10 cellular contexts compared by ENCODE assay signal in genomic region chr11:111913997-111914396, GRCh38. TPM values are rescaled to one million over a fixed set of nuclear protein-coding genes. Genes with fewer than 3 reads are reported as not detected.
A peak's percentile ranks its signal among the peaks of the same experiment; 100 is the strongest.
DNase-seq lines count a peak whose midpoint lies in the region; ATAC-seq and TF ChIP-seq lines count a peak whose summit lies in the region.
"Had no signal": no experiment of that assay in that cellular context is flagged by ENCODE, and none has a peak within 500 bp of the region (broad histone marks: within the 10 kb centered on the region; RNA-seq: fewer than 3 reads in every experiment).

No MANE protein-coding gene starts in this region.

- TF ChIP-seq EP300 in gastroesophageal sphincter (IDR thresholded peaks at IDR 0.05): no peak

- H3K9me3 Mint-ChIP-seq in activated CD4-positive, alpha-beta memory T cell treated with anti-CD3 and anti-CD28 coated beads, Interleukin-2, amount 10 ng/mL, durations not matched to agents 7 days and 5 days: no peaks in the 10 kb centered on the region
- H3K9me3 Mint-ChIP-seq: CD4-positive, alpha-beta T cell had no signal

- TF ChIP-seq CTCF in gastroesophageal sphincter (IDR thresholded peaks at IDR 0.05): no peak

- H3K4me1 ChIP-seq in SJSA1 (replicated peaks) (peaks cover 24% of the 10 kb centered on the region), gastroesophageal sphincter (peaks cover 0 to 55% (median 0%) of the 10 kb centered on the region in 3 donors)

- WGBS in gastroesophageal sphincter (ENCODE audit: low coverage in 1 of 2), 2 donors: 0 to 8% methylated on average over 1 to 2 of the region's 4 CpGs

- no peak overlapping the region for H3K4me3 Mint-ChIP-seq in activated CD4-positive, alpha-beta memory T cell treated with anti-CD3 and anti-CD28 coated beads, Interleukin-2, amount 10 ng/mL, durations not matched to agents 7 days and 5 days
- H3K4me3 Mint-ChIP-seq: CD4-positive, alpha-beta T cell had no signal

- H3K27me3 Mint-ChIP-seq in activated CD4-positive, alpha-beta memory T cell treated with anti-CD3 and anti-CD28 coated beads, Interleukin-2, amount 10 ng/mL, durations not matched to agents 7 days and 5 days: peaks cover 51% of the 10 kb centered on the region

- peak; percentile 24 for ATAC-seq in gastroesophageal sphincter
- no peak for ATAC-seq in HG02885 (IDR thresholded peaks at IDR 0.05; ENCODE audit: poor library complexity, unreplicated experiment)

- H3K36me3 Mint-ChIP-seq in activated CD4-positive, alpha-beta memory T cell treated with anti-CD3 and anti-CD28 coated beads, Interleukin-2, amount 10 ng/mL, durations not matched to agents 7 days and 5 days (ENCODE audit: low read depth): no peaks in the 10 kb centered on the region

- peak; percentile 40 to 80 for TF ChIP-seq POLR2A in gastroesophageal sphincter (IDR thresholded peaks at IDR 0.05)

- POLR2A ChIA-PET in activated CD4-positive, alpha-beta memory T cell treated with anti-CD3 and anti-CD28 coated beads, Interleukin-2, amount 10 ng/mL, durations not matched to agents 7 days and 5 days (lab: Charles Lee): interaction anchor here (1.8 kb wide), 1 partner anchor 13 kb away, joined by 6 read pairs; no protein-coding TSS in a partner anchor

- H3K27ac Mint-ChIP-seq in activated CD4-positive, alpha-beta memory T cell treated with anti-CD3 and anti-CD28 coated beads, Interleukin-2, amount 10 ng/mL, durations not matched to agents 7 days and 5 days: no peak overlapping the region
- H3K27ac Mint-ChIP-seq: CD4-positive, alpha-beta T cell had no signal

- DNase-seq in AG08395 (ENCODE audit: low spot score): peak; percentile 85
- peak in 1 of 2 experiments; percentile 66 for DNase-seq in SJSA1 (ENCODE audit: low read depth in 1 of 2, low spot score in 2 of 2)
- DNase-seq in occipital lobe (lab: John Stamatoyannopoulos, UW): peak; percentile 77
- no peak for DNase-seq in activated CD4-positive, alpha-beta memory T cell treated with anti-CD3 and anti-CD28 coated beads, Interleukin-2, amount 10 ng/mL, durations not matched to agents 7 days and 5 days
- DNase-seq in NCI-H2171 treated with DMSO at 0.1 percent for 48 hours (lab: John Stamatoyannopoulos, UW): no peak
- DNase-seq in posterior vena cava (ENCODE audit: low spot score): no peak
- DNase-seq: CD4-positive, alpha-beta T cell; SHP77 treated with DMSO at 0.1 percent for 48 hours had no signal

- H3K27ac ChIP-seq in SJSA1: peak overlapping the region; percentile 57
- peak overlapping the region; percentile 98 to 100 (median 100) for H3K27ac ChIP-seq in gastroesophageal sphincter

- CTCF ChIA-PET in activated CD4-positive, alpha-beta memory T cell treated with anti-CD3 and anti-CD28 coated beads, Interleukin-2, amount 10 ng/mL, durations not matched to agents 7 days and 5 days (lab: Charles Lee): no interaction called here

- no peaks in the 10 kb centered on the region for H3K27me3 ChIP-seq in SJSA1 (replicated peaks)
- no peaks in the 10 kb centered on the region for H3K27me3 ChIP-seq in gastroesophageal sphincter

- H3K4me3 ChIP-seq in SJSA1 (no peak overlapping the region), gastroesophageal sphincter (peak overlapping the region; percentile 75 to 80)

- H3K9me3 ChIP-seq in SJSA1 (replicated peaks) (no peaks in the 10 kb centered on the region), gastroesophageal sphincter (no peaks in the 10 kb centered on the region)

- H3K4me1 Mint-ChIP-seq in activated CD4-positive, alpha-beta memory T cell treated with anti-CD3 and anti-CD28 coated beads, Interleukin-2, amount 10 ng/mL, durations not matched to agents 7 days and 5 days: no peaks in the 10 kb centered on the region

- no peaks in the 10 kb centered on the region for H3K36me3 ChIP-seq in SJSA1
- peaks cover 0 to 13% of the 10 kb centered on the region in 2 donors for H3K36me3 ChIP-seq in gastroesophageal sphincter

- intact Hi-C loops in posterior vena cava (cut with DNase I): loop anchor here in 1 of 2 donors (5.0 kb wide), 1 partner anchor 37 kb away; the partner anchor contains the start of genes CFAP68 and FDXACB1

RNA-seq across cellular contexts. Expression of gene HSPB2, which starts 1.5 kb away (rescaled TPM):
- not detected in 2 replicates for total RNA-seq in SJSA1 (2014; rRNA removed; shearing (Covaris generic))
- 1 to 10 TPM in 3 of 4 donors, under 1 TPM in 1; 0.78 to 5.5 (median 3.0) TPM for total RNA-seq in gastroesophageal sphincter
- 0.31 TPM for total RNA-seq in occipital lobe
- total RNA-seq in activated CD4-positive, alpha-beta memory T cell treated with anti-CD3 and anti-CD28 coated beads, Interleukin-2, amount 10 ng/mL, durations not matched to agents 7 days and 5 days: not detected
- total RNA-seq in posterior vena cava: 10 to 100 TPM; 11.6 to 16.5 TPM
- total RNA-seq: CD4-positive, alpha-beta T cell had no signal

RNA-seq across cellular contexts. Expression of gene CRYAB, which starts 2.4 kb away (rescaled TPM):
- total RNA-seq in SJSA1 (2014; rRNA removed; shearing (Covaris generic)): 0.97 and 3.1 TPM in 2 replicates
- total RNA-seq in gastroesophageal sphincter (100 to 1,000 TPM; 254 to 440 (median 294) TPM), occipital lobe (10.3 TPM), posterior vena cava (100 to 1,000 TPM; 527 to 713 TPM)
- not detected for total RNA-seq in activated CD4-positive, alpha-beta memory T cell treated with anti-CD3 and anti-CD28 coated beads, Interleukin-2, amount 10 ng/mL, durations not matched to agents 7 days and 5 days
- total RNA-seq: CD4-positive, alpha-beta T cell had no signal

RNA-seq across cellular contexts. Expression of gene C11orf52, which starts 4.7 kb away (rescaled TPM):
- not detected in 2 replicates for total RNA-seq in SJSA1 (2014; rRNA removed; shearing (Covaris generic))
- total RNA-seq in gastroesophageal sphincter (1 to 10 TPM in 3 of 4 donors, not detected in 1; 2.4 to 3.3 (median 3.1) TPM), occipital lobe (not detected), posterior vena cava (1 to 10 TPM; 1.6 to 1.7 TPM)
- total RNA-seq in activated CD4-positive, alpha-beta memory T cell treated with anti-CD3 and anti-CD28 coated beads, Interleukin-2, amount 10 ng/mL, durations not matched to agents 7 days and 5 days: not detected
- total RNA-seq: CD4-positive, alpha-beta T cell had no signal

RNA-seq across cellular contexts. Expression of gene DIXDC1, which starts 23.1 kb away (rescaled TPM):
- 8.4 and 10.3 TPM in 2 replicates for total RNA-seq in SJSA1 (2014; rRNA removed; shearing (Covaris generic))
- total RNA-seq in gastroesophageal sphincter: 100 to 1,000 TPM; 125 to 164 (median 153) TPM
- 78.5 TPM for total RNA-seq in occipital lobe
- 1 to 10 TPM; 5.6 to 7.4 TPM for total RNA-seq in activated CD4-positive, alpha-beta memory T cell treated with anti-CD3 and anti-CD28 coated beads, Interleukin-2, amount 10 ng/mL, durations not matched to agents 7 days and 5 days
- 10 to 100 TPM; 40.5 to 44.5 TPM for total RNA-seq in posterior vena cava

RNA-seq across cellular contexts. Expression of gene CFAP68, which starts 34.7 kb away (rescaled TPM):
- 1.7 and 8.6 TPM in 2 replicates for total RNA-seq in SJSA1 (2014; rRNA removed; shearing (Covaris generic))
- 10 to 100 TPM; 11.7 to 19.3 (median 17.5) TPM for total RNA-seq in gastroesophageal sphincter
- 6.9 TPM for total RNA-seq in occipital lobe
- 10 to 100 TPM; 19.0 to 19.4 TPM for total RNA-seq in activated CD4-positive, alpha-beta memory T cell treated with anti-CD3 and anti-CD28 coated beads, Interleukin-2, amount 10 ng/mL, durations not matched to agents 7 days and 5 days
- total RNA-seq in posterior vena cava: 1 to 10 TPM; 9.0 to 9.2 TPM

Comparison
In these comparisons a context has a peak if more than half of its experiments do, and no peak if none do; other contexts are left out.
1. DNase-seq: peak in AG08395 (single experiment) and occipital lobe (single experiment); none in activated CD4-positive, alpha-beta memory T cell treated with anti-CD3 and anti-CD28 coated beads, Interleukin-2, amount 10 ng/mL, durations not matched to agents 7 days and 5 days (single experiment), NCI-H2171 treated with DMSO at 0.1 percent for 48 hours (single experiment) and posterior vena cava (single experiment).
2. RNA of gene CRYAB, which starts 2.4 kb away (total RNA-seq): 527 to 713 TPM in posterior vena cava and 254 to 440 TPM in gastroesophageal sphincter; 10.3 TPM in occipital lobe (single experiment), 0.97 to 3.1 TPM in SJSA1 and not detected in activated CD4-positive, alpha-beta memory T cell treated with anti-CD3 and anti-CD28 coated beads, Interleukin-2, amount 10 ng/mL, durations not matched to agents 7 days and 5 days; every median in the first group is over 10 times any median in the second.